In genomic region chr14:91521058-91521721, GRCh38 we compare ENCODE assay signal across 24 cellular contexts. TPM values are rescaled to one million over a fixed set of nuclear protein-coding genes. Genes with fewer than 3 reads are reported as not detected.
DNase-seq lines count a peak whose midpoint lies in the region; TF ChIP-seq lines count a peak whose summit lies in the region.
"Had no signal": no experiment of that assay in that cellular context is flagged by ENCODE, and none has a peak within 500 bp of the region (broad histone marks: within the 10 kb centered on the region; RNA-seq: fewer than 3 reads in every experiment).

No MANE protein-coding gene starts in this region.

- peak overlapping the region; percentile 74 to 91 (median 86) for H3K27ac Mint-ChIP-seq in CD14-positive monocyte
- H3K27ac Mint-ChIP-seq in dendritic cell treated with granulocyte-macrophage colony-stimulating factor and Interleukin-4, amounts not matched to agents 40 ng/mL and 50 ng/mL, for 4 days = peak overlapping the region; percentile 78
- no peak overlapping the region for H3K27ac Mint-ChIP-seq in activated CD4-positive, alpha-beta T cell treated with anti-CD3 and anti-CD28 coated beads, Interleukin-2, amount 10 ng/mL, durations not matched to agents 24 days and 14 days
- H3K27ac Mint-ChIP-seq: CD4-positive, alpha-beta T cell; H9; HFFc6 had no signal

- no peak overlapping the region for H3K4me3 ChIP-seq in HL-60 (replicated peaks; ENCODE audit: insufficient read depth, low read length)
- H3K4me3 ChIP-seq: GM23248, PC-9 had no signal

- no peaks in the 10 kb centered on the region for H3K36me3 Mint-ChIP-seq in CD14-positive monocyte
- no peaks in the 10 kb centered on the region for H3K36me3 Mint-ChIP-seq in dendritic cell treated with granulocyte-macrophage colony-stimulating factor and Interleukin-4, amounts not matched to agents 40 ng/mL and 50 ng/mL, for 4 days (ENCODE audit: low read depth)
- H3K36me3 Mint-ChIP-seq in activated CD4-positive, alpha-beta T cell treated with anti-CD3 and anti-CD28 coated beads, Interleukin-2, amount 10 ng/mL, durations not matched to agents 24 days and 14 days (ENCODE audit: low read depth) = no peaks in the 10 kb centered on the region

- H3K9me3 Mint-ChIP-seq in CD14-positive monocyte = peaks cover 0 to 6% (median 4%) of the 10 kb centered on the region in 7 donors
- H3K9me3 Mint-ChIP-seq in dendritic cell treated with granulocyte-macrophage colony-stimulating factor and Interleukin-4, amounts not matched to agents 40 ng/mL and 50 ng/mL, for 4 days = no peaks in the 10 kb centered on the region
- no peaks in the 10 kb centered on the region for H3K9me3 Mint-ChIP-seq in activated CD4-positive, alpha-beta T cell treated with anti-CD3 and anti-CD28 coated beads, Interleukin-2, amount 10 ng/mL, durations not matched to agents 24 days and 14 days
- H3K9me3 Mint-ChIP-seq: CD4-positive, alpha-beta T cell; HFFc6 had no signal

- DNase-seq in CD14-positive monocyte (ENCODE audit: low spot score) (peak; percentile 76), HL-60 (ENCODE audit: low read depth in 1 of 2, low spot score in 1 of 2) (peak; percentile 76 to 94), MV-4-11 (lab: John Stamatoyannopoulos, UW) (peak; percentile 86), HT-29 (ENCODE audit: low spot score) (no peak), NK-92 (lab: John Stamatoyannopoulos, UW; ENCODE audit: unreplicated experiment) (no peak)
- no peak for DNase-seq in activated CD4-positive, alpha-beta T cell treated with anti-CD3 and anti-CD28 coated beads, Interleukin-2, amount 10 ng/mL, durations not matched to agents 24 days and 14 days
- DNase-seq: BE2C; CD4-positive, alpha-beta T cell; COR-L47; DMS79; GM23248; H9; HFFc6; NCI-H1092 treated with DMSO at 0.1 percent for 48 hours; NCI-H1436 treated with DMSO at 0.1 percent for 48 hours; NCI-H2029; NCI-H2227 treated with DMSO at 0.1 percent for 48 hours; NCI-H524; NCI-H774; PC-9; RPMI8226; SHP77 had no signal

- H3K27me3 Mint-ChIP-seq in CD14-positive monocyte (ENCODE audit: low read depth in 3 of 3) = peaks cover 0 to 4% (median 1%) of the 10 kb centered on the region in 3 donors
- H3K27me3 Mint-ChIP-seq in dendritic cell treated with granulocyte-macrophage colony-stimulating factor and Interleukin-4, amounts not matched to agents 40 ng/mL and 50 ng/mL, for 4 days = no peaks in the 10 kb centered on the region
- H3K27me3 Mint-ChIP-seq in activated CD4-positive, alpha-beta T cell treated with anti-CD3 and anti-CD28 coated beads, Interleukin-2, amount 10 ng/mL, durations not matched to agents 24 days and 14 days = peaks cover 2% of the 10 kb centered on the region

- H3K27me3 ChIP-seq in HL-60 (ENCODE audit: insufficient read depth, poor library complexity, severe bottlenecking) = no peaks in the 10 kb centered on the region
- H3K27me3 ChIP-seq: BE2C had no signal

- peak overlapping the region in 1 of 2 donors; percentile 33 for H3K4me3 Mint-ChIP-seq in CD14-positive monocyte
- H3K4me3 Mint-ChIP-seq in dendritic cell treated with granulocyte-macrophage colony-stimulating factor and Interleukin-4, amounts not matched to agents 40 ng/mL and 50 ng/mL, for 4 days = no peak overlapping the region
- H3K4me3 Mint-ChIP-seq in activated CD4-positive, alpha-beta T cell treated with anti-CD3 and anti-CD28 coated beads, Interleukin-2, amount 10 ng/mL, durations not matched to agents 24 days and 14 days = no peak overlapping the region
- H3K4me3 Mint-ChIP-seq: CD4-positive, alpha-beta T cell; H9; HFFc6 had no signal

- no peak overlapping the region for H3K27ac ChIP-seq in HL-60 (replicated peaks)
- H3K27ac ChIP-seq: GM23248, KMS-11, PC-9 had no signal

- intact Hi-C loops in CD14-positive monocyte (cut with micrococcal nuclease) = no loop called here
- intact Hi-C loops in dendritic cell treated with granulocyte-macrophage colony-stimulating factor and Interleukin-4, amounts not matched to agents 40 ng/mL and 50 ng/mL, for 4 days (cut with micrococcal nuclease) = no loop called here
- intact Hi-C loops in activated CD4-positive, alpha-beta T cell treated with anti-CD3 and anti-CD28 coated beads, Interleukin-2, amount 10 ng/mL, durations not matched to agents 24 days and 14 days (cut with micrococcal nuclease) = no loop called here

- peaks cover 23% of the 10 kb centered on the region for H3K4me1 Mint-ChIP-seq in CD14-positive monocyte
- peaks cover 39% of the 10 kb centered on the region for H3K4me1 Mint-ChIP-seq in dendritic cell treated with granulocyte-macrophage colony-stimulating factor and Interleukin-4, amounts not matched to agents 40 ng/mL and 50 ng/mL, for 4 days (ENCODE audit: low read depth)
- no peaks in the 10 kb centered on the region for H3K4me1 Mint-ChIP-seq in activated CD4-positive, alpha-beta T cell treated with anti-CD3 and anti-CD28 coated beads, Interleukin-2, amount 10 ng/mL, durations not matched to agents 24 days and 14 days
- H3K4me1 Mint-ChIP-seq: H9 had no signal

- TF ChIP-seq CTCF in CD14-positive monocyte (IDR thresholded peaks at IDR 0.05) = no peak
- TF ChIP-seq CTCF in HL-60 (IDR thresholded peaks at IDR 0.05; ENCODE audit: insufficient read depth, low read length) = no peak

RNA-seq across cellular contexts. Expression of gene PPP4R3A, which starts 11.1 kb away (rescaled TPM):
- polyA plus RNA-seq in CD14-positive monocyte = 10 to 100 TPM; 31.4 to 41.2 TPM
- total RNA-seq in activated CD4-positive, alpha-beta T cell treated with anti-CD3 and anti-CD28 coated beads, Interleukin-2, amount 10 ng/mL, durations not matched to agents 24 days and 14 days = 119 and 138 TPM in 2 replicates
- total RNA-seq in HT-29 (2014; rRNA removed; shearing (Covaris generic)) = 27.8 and 32.2 TPM in 2 replicates

Comparison
In these comparisons a context has a peak if more than half of its experiments do, and no peak if none do; other contexts are left out.
1. DNase-seq: peak in CD14-positive monocyte (single experiment), HL-60 (2 of 2) and MV-4-11 (single experiment); none in activated CD4-positive, alpha-beta T cell treated with anti-CD3 and anti-CD28 coated beads, Interleukin-2, amount 10 ng/mL, durations not matched to agents 24 days and 14 days (single experiment), HT-29 (single experiment) and NK-92 (single experiment).